Comparison of ENCODE assay signal across 1 cellular context in the genomic region with DNA sequence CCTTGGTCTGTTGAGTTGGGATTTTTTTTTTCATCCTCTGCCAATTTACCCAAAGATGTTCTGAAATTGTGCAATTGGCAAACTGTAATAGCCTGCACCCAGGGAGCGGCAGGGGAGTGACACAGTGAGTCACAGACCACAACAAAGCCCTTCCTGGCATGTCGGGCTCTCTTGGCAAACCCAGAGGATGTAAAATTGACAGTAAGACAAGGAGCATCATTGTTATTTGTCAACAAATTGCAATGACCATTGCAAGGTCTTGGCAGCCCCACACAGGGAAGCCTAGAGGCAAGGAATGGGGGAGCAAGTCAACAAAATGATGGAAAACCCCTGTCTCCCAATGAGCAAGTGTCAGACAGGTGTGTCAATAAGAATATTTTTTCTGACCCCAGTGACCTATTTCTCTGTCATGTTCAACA.
TF ChIP-seq lines count a peak whose summit lies in the region.

No MANE protein-coding gene starts in this region.

TF ChIP-seq in HepG2, 621 proteins besides CTCF, POLR2A, EP300 and RAD21 (continued from another document and continues in another):
- TF ChIP-seq THAP9 (CRISPR knock-in tag; IDR thresholded peaks at IDR 0.05; ENCODE audit: borderline replicate concordance): no peak
- no peak for TF ChIP-seq ARNT (IDR thresholded peaks at IDR 0.05)
- TF ChIP-seq ZNF749 (CRISPR knock-in tag; IDR thresholded peaks at IDR 0.05; ENCODE audit: borderline replicate concordance): no peak
- no peak for TF ChIP-seq NFYB (CRISPR knock-in tag; IDR thresholded peaks at IDR 0.05)
- no peak for TF ChIP-seq ARNT2 (CRISPR knock-in tag; IDR thresholded peaks at IDR 0.05; ENCODE audit: low read depth)
- no peak for TF ChIP-seq DR1 (CRISPR knock-in tag; IDR thresholded peaks at IDR 0.05)
- peak in 1 of 2 experiments; percentile 27; a peak in 1 of 4 replicates for TF ChIP-seq NR2F1 (CRISPR knock-in tag; IDR thresholded peaks at IDR 0.05)
- no peak for TF ChIP-seq ZNF781 (CRISPR knock-in tag; IDR thresholded peaks at IDR 0.05; ENCODE audit: borderline replicate concordance, not compliant biosample characterization)
- TF ChIP-seq NCOA2 (CRISPR knock-in tag; IDR thresholded peaks at IDR 0.05): 0 out of 2 replicates have a peak, but pooled peaks have one; percentile 18
- TF ChIP-seq TCF7 (IDR thresholded peaks at IDR 0.05; ENCODE audit: low read depth): peak; percentile 77; the same call in 1 of the 2 replicates
- TF ChIP-seq, protein P1, sequence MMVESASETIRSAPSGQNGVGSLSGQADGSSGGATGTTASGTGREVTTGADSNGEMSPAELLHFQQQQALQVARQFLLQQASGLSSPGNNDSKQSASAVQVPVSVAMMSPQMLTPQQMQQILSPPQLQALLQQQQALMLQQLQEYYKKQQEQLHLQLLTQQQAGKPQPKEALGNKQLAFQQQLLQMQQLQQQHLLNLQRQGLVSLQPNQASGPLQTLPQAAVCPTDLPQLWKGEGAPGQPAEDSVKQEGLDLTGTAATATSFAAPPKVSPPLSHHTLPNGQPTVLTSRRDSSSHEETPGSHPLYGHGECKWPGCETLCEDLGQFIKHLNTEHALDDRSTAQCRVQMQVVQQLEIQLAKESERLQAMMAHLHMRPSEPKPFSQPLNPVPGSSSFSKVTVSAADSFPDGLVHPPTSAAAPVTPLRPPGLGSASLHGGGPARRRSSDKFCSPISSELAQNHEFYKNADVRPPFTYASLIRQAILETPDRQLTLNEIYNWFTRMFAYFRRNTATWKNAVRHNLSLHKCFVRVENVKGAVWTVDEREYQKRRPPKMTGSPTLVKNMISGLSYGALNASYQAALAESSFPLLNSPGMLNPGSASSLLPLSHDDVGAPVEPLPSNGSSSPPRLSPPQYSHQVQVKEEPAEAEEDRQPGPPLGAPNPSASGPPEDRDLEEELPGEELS (CRISPR knock-in tag; IDR thresholded peaks at IDR 0.05): no peak
- no peak for TF ChIP-seq ZNF124 (CRISPR knock-in tag; IDR thresholded peaks at IDR 0.05)
- TF ChIP-seq ZNF549 (CRISPR knock-in tag; IDR thresholded peaks at IDR 0.05): no peak
- no peak for TF ChIP-seq ZNF331 (CRISPR knock-in tag; IDR thresholded peaks at IDR 0.05)
- TF ChIP-seq ZNF577 (CRISPR knock-in tag; IDR thresholded peaks at IDR 0.05; ENCODE audit: borderline replicate concordance, low read depth): no peak
- TF ChIP-seq SRY (CRISPR knock-in tag; IDR thresholded peaks at IDR 0.05): no peak
- 0 out of 2 replicates have a peak, but pooled peaks have one; percentile 17 for TF ChIP-seq FOXA3 (CRISPR knock-in tag; IDR thresholded peaks at IDR 0.05)
- TF ChIP-seq BORCS8-MEF2B (CRISPR knock-in tag; IDR thresholded peaks at IDR 0.05): no peak
- TF ChIP-seq ZNF484 (CRISPR knock-in tag; IDR thresholded peaks at IDR 0.05; ENCODE audit: borderline replicate concordance, low read depth): no peak
- no peak for TF ChIP-seq PLRG1 (conservative IDR thresholded peaks at IDR 0.05)
- TF ChIP-seq ARID2 (CRISPR knock-in tag; IDR thresholded peaks at IDR 0.05; ENCODE audit: borderline replicate concordance): no peak
- TF ChIP-seq ZNF576 (CRISPR knock-in tag; IDR thresholded peaks at IDR 0.05): no peak
- TF ChIP-seq CHD2 (IDR thresholded peaks at IDR 0.05; ENCODE audit: low read depth, low read length): no peak
- no peak for TF ChIP-seq HNF4G (IDR thresholded peaks at IDR 0.05; ENCODE audit: borderline replicate concordance, low read depth, low read length)
- no peak for TF ChIP-seq HNF4G (CRISPR knock-in tag; IDR thresholded peaks at IDR 0.05; ENCODE audit: borderline replicate concordance, low read depth)
- TF ChIP-seq PHF20 (CRISPR knock-in tag; IDR thresholded peaks at IDR 0.05): no peak
- no peak for TF ChIP-seq HOXD1 (CRISPR knock-in tag; IDR thresholded peaks at IDR 0.05)
- peak; percentile 98 for TF ChIP-seq FOSL2 (CRISPR knock-in tag; IDR thresholded peaks at IDR 0.05)
- no peak for TF ChIP-seq GZF1 (CRISPR knock-in tag; IDR thresholded peaks at IDR 0.05)
- no peak for TF ChIP-seq RARG (CRISPR knock-in tag; IDR thresholded peaks at IDR 0.05; ENCODE audit: low read depth)
- no peak for TF ChIP-seq SKI (IDR thresholded peaks at IDR 0.05; ENCODE audit: partially characterized antibody)
- TF ChIP-seq MBD4 (IDR thresholded peaks at IDR 0.05; ENCODE audit: borderline replicate concordance, low read length): no peak
- TF ChIP-seq GPN1 (CRISPR knock-in tag; IDR thresholded peaks at IDR 0.05; ENCODE audit: borderline replicate concordance): no peak
- TF ChIP-seq MTERF4 (CRISPR knock-in tag; IDR thresholded peaks at IDR 0.05): no peak
- TF ChIP-seq FOSL1 (CRISPR knock-in tag; IDR thresholded peaks at IDR 0.05; ENCODE audit: borderline replicate concordance): no peak
- no peak for TF ChIP-seq XRCC5 (optimal IDR thresholded peaks at IDR 0.05; ENCODE audit: low read length)
- no peak for TF ChIP-seq BRCA1 (CRISPR knock-in tag; IDR thresholded peaks at IDR 0.05)
- no peak for TF ChIP-seq JUN (CRISPR knock-in tag; IDR thresholded peaks at IDR 0.05)
- no peak for TF ChIP-seq HNF4A (CRISPR knock-in tag; IDR thresholded peaks at IDR 0.05)
- no peak for TF ChIP-seq DMAP1 (CRISPR knock-in tag; IDR thresholded peaks at IDR 0.05)
- TF ChIP-seq ZNF20 (CRISPR knock-in tag; IDR thresholded peaks at IDR 0.05): no peak
- TF ChIP-seq FOXK1 (CRISPR knock-in tag; IDR thresholded peaks at IDR 0.05; ENCODE audit: borderline replicate concordance, low read depth): no peak
- no peak for TF ChIP-seq THAP11 (CRISPR knock-in tag; IDR thresholded peaks at IDR 0.05)
- TF ChIP-seq HMG20A (CRISPR knock-in tag; IDR thresholded peaks at IDR 0.05; ENCODE audit: borderline replicate concordance): 0 out of 2 replicates have a peak, but pooled peaks have one; percentile 60
- TF ChIP-seq NR2F6 (IDR thresholded peaks at IDR 0.05): 0 out of 2 replicates have a peak, but pooled peaks have one; percentile 10
- no peak for TF ChIP-seq NR2F6 (CRISPR knock-in tag; IDR thresholded peaks at IDR 0.05)
- TF ChIP-seq, protein P2, sequence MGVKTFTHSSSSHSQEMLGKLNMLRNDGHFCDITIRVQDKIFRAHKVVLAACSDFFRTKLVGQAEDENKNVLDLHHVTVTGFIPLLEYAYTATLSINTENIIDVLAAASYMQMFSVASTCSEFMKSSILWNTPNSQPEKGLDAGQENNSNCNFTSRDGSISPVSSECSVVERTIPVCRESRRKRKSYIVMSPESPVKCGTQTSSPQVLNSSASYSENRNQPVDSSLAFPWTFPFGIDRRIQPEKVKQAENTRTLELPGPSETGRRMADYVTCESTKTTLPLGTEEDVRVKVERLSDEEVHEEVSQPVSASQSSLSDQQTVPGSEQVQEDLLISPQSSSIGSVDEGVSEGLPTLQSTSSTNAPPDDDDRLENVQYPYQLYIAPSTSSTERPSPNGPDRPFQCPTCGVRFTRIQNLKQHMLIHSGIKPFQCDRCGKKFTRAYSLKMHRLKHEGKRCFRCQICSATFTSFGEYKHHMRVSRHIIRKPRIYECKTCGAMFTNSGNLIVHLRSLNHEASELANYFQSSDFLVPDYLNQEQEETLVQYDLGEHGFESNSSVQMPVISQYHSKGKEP (CRISPR knock-in tag; IDR thresholded peaks at IDR 0.05): no peak
- TF ChIP-seq BRD4 (CRISPR knock-in tag; IDR thresholded peaks at IDR 0.05): no peak
- no peak for TF ChIP-seq ZNF407 (CRISPR knock-in tag; IDR thresholded peaks at IDR 0.05; ENCODE audit: not compliant biosample characterization)
- TF ChIP-seq, protein P3, sequence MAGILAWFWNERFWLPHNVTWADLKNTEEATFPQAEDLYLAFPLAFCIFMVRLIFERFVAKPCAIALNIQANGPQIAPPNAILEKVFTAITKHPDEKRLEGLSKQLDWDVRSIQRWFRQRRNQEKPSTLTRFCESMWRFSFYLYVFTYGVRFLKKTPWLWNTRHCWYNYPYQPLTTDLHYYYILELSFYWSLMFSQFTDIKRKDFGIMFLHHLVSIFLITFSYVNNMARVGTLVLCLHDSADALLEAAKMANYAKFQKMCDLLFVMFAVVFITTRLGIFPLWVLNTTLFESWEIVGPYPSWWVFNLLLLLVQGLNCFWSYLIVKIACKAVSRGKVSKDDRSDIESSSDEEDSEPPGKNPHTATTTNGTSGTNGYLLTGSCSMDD (CRISPR knock-in tag; IDR thresholded peaks at IDR 0.05): no peak
- no peak for TF ChIP-seq ZNF136 (CRISPR knock-in tag; IDR thresholded peaks at IDR 0.05; ENCODE audit: low read depth)
- no peak for TF ChIP-seq MXD3 (CRISPR knock-in tag; IDR thresholded peaks at IDR 0.05)
- no peak for TF ChIP-seq CCAR2 (optimal IDR thresholded peaks at IDR 0.05; ENCODE audit: low read depth, low read length)
- TF ChIP-seq ZNF703 (CRISPR knock-in tag; IDR thresholded peaks at IDR 0.05; ENCODE audit: borderline replicate concordance): no peak
- TF ChIP-seq PAF1 (CRISPR knock-in tag; IDR thresholded peaks at IDR 0.05): no peak
